31 cellular contexts compared by ENCODE assay signal in genomic region chr16:86410076-86410475, GRCh38.
"Had no signal": no experiment of that assay in that cellular context is flagged by ENCODE, and none has a peak within 500 bp of the region (broad histone marks: within the 10 kb centered on the region; RNA-seq: fewer than 3 reads in every experiment).

No MANE protein-coding gene starts in this region.

- H3K27ac Mint-ChIP-seq: naive thymus-derived CD8-positive, alpha-beta T cell; nephron; stimulated activated naive B cell treated with anti-CD40 and anti-IgM and Interleukin-4, amounts not matched to agents 10 μg/mL and 1 μg/mL and 100 μg/mL, for 72 hours had no signal

- H3K9me3 Mint-ChIP-seq: immature natural killer cell had no signal

- H3K36me3 ChIP-seq: left lung, lower lobe of right lung, neutrophil, ovary, right atrium auricular region, right lobe of liver, stomach, suprapubic skin, thoracic aorta, tibial artery, uterus had no signal

- H3K27me3 ChIP-seq: ovary, right atrium auricular region, right lobe of liver had no signal

- H3K4me3 Mint-ChIP-seq: immature natural killer cell; naive thymus-derived CD8-positive, alpha-beta T cell; nephron; neural crest cell; stimulated activated naive B cell treated with anti-CD40 and anti-IgM and Interleukin-4, amounts not matched to agents 10 μg/mL and 1 μg/mL and 100 μg/mL, for 72 hours had no signal

- FAIRE-seq: islet of Langerhans, kidney had no signal

- H3K4me1 ChIP-seq: left lung, lower lobe of right lung, right atrium auricular region, right lobe of liver, stomach, suprapubic skin, tibial artery, uterus had no signal

- H3K27ac ChIP-seq: left lung, lower lobe of right lung, neutrophil, ovary, right atrium auricular region, right lobe of liver, skin epidermis, suprapubic skin, thoracic aorta, tibial artery, uterus had no signal

- H3K36me3 Mint-ChIP-seq: immature natural killer cell; stimulated activated naive B cell treated with anti-CD40 and anti-IgM and Interleukin-4, amounts not matched to agents 10 μg/mL and 1 μg/mL and 100 μg/mL, for 72 hours had no signal

- H3K4me3 ChIP-seq: left lung, lower lobe of right lung, mucosa of descending colon, ovary, right atrium auricular region, right lobe of liver, skin epidermis, stomach, suprapubic skin, thoracic aorta, tibial artery, uterus had no signal

- DNase-seq: hypothalamus; immature natural killer cell; kidney; left colon; left lung; lower lobe of right lung; mammary epithelial cell; mesenchymal stem cell; midbrain; mucosa of descending colon; naive thymus-derived CD8-positive, alpha-beta T cell; ovary; right lobe of liver; stimulated activated CD4-positive, alpha-beta T cell treated with anti-CD3 and anti-CD28 coated beads, Interleukin-12 subunit alpha, Interleukin-12 subunit beta, amount 100 ng/mL, for 4 hours; stimulated activated CD4-positive, alpha-beta T cell treated with anti-CD3 and anti-CD28 coated beads, Interleukin-15, amount 100 ng/mL, for 24 hours; stimulated activated CD4-positive, alpha-beta T cell treated with anti-CD3 and anti-CD28 coated beads, Interleukin-2, amount 100 ng/mL, for 24 hours; stimulated activated CD4-positive, alpha-beta T cell treated with anti-CD3 and anti-CD28 coated beads, Interleukin-4, amount 100 ng/mL, for 1 hour; stimulated activated naive B cell treated with anti-CD40 and anti-IgM and Interleukin-4, amounts not matched to agents 10 μg/mL and 1 μg/mL and 100 μg/mL, for 72 hours; stimulated activated naive CD8-positive, alpha-beta T cell treated with anti-CD3 and anti-CD28 coated beads, Interleukin-15, Interleukin-2, amounts not matched to agents 100 U/mL and 50 U/mL, for 24 hours; stomach; tibial artery; trophoblast cell; uterus had no signal

- H3K9me3 ChIP-seq: left lung, mucosa of descending colon, neutrophil, ovary, right lobe of liver, suprapubic skin, thoracic aorta, uterus had no signal

- H3K4me1 Mint-ChIP-seq: immature natural killer cell; naive thymus-derived CD8-positive, alpha-beta T cell; nephron; stimulated activated naive B cell treated with anti-CD40 and anti-IgM and Interleukin-4, amounts not matched to agents 10 μg/mL and 1 μg/mL and 100 μg/mL, for 72 hours had no signal
